Comparison of ENCODE assay signal across 9 cellular contexts in genomic region chr7:128351296-128352123, GRCh38. TPM values are rescaled to one million over a fixed set of nuclear protein-coding genes. Genes with fewer than 3 reads are reported as not detected.
DNase-seq lines count a peak whose midpoint lies in the region; ATAC-seq, FAIRE-seq and TF ChIP-seq lines count a peak whose summit lies in the region.
"Had no signal": no experiment of that assay in that cellular context is flagged by ENCODE, and none has a peak within 500 bp of the region (broad histone marks: within the 10 kb centered on the region; RNA-seq: fewer than 3 reads in every experiment).

No MANE protein-coding gene starts in this region.

- H3K27me3 Mint-ChIP-seq in CD14-positive monocyte (ENCODE audit: low read depth in 3 of 3): peaks cover 37 to 56% (median 43%) of the 10 kb centered on the region in 3 donors
- peaks cover 42% of the 10 kb centered on the region for H3K27me3 Mint-ChIP-seq in osteocyte (ENCODE audit: unreplicated experiment)

- POLR2A ChIA-PET in H1 (lab: Charles Lee; ENCODE audit: partially characterized antibody): interaction anchor here (0.6 to 1.5 kb wide), 6 partner anchors 9 to 104 kb away, joined by 3 to 10 read pairs (median 3); partner anchors contain the start of gene HILPDA

- no peak overlapping the region for H4K91ac ChIP-seq in H1 (replicated peaks; ENCODE audit: insufficient read length, low read length)

- H3K4me2 ChIP-seq in H1 (ENCODE audit: insufficient read depth in 1 of 2, low read depth in 2 of 2, low read length in 2 of 2): peak overlapping the region; percentile 60 to 69

- H3K27me3 ChIP-seq in HUES64 (ENCODE audit: insufficient read depth, low read length): peaks cover 84% of the 10 kb centered on the region
- peaks cover 34 to 71% (median 57%) of the 10 kb centered on the region in 4 experiments for H3K27me3 ChIP-seq in H1 (replicated peaks in 1 of 4; ENCODE audit: control insufficient read depth in 3 of 4, extremely low read depth in 1 of 4, insufficient read depth in 3 of 4, low read length in 3 of 4)

- H3K9me3 ChIP-seq in HUES64 (ENCODE audit: insufficient read depth, low read depth, low read length) (no peaks in the 10 kb centered on the region), H1 (ENCODE audit: insufficient read depth in 2 of 2, low read depth in 1 of 2, low read length in 1 of 2) (no peaks in the 10 kb centered on the region; a peak in 1 of 4 replicates)

- no peak overlapping the region for H2AK5ac ChIP-seq in H1 (ENCODE audit: low read depth, low read length)

- H3K23me2 ChIP-seq in H1 (ENCODE audit: low read depth, low read length): peaks cover 3% of the 10 kb centered on the region; the same call in 1 of the 2 replicates

- no peaks in the 10 kb centered on the region for H3K79me2 ChIP-seq in H1 (ENCODE audit: control insufficient read depth in 1 of 2, insufficient read depth in 2 of 2, low read length in 2 of 2)

- DNase-seq in CD14-positive monocyte (ENCODE audit: low spot score): no peak
- DNase-seq in H1 (ENCODE audit: low read depth in 1 of 2, low spot score in 2 of 2): peak in 1 of 2 experiments; percentile 74
- DNase-seq in osteocyte (ENCODE audit: extremely low spot score, unreplicated experiment): peak; percentile 79
- no peak for DNase-seq in NCI-H1417 (lab: John Stamatoyannopoulos, UW)
- DNase-seq in NCI-H446 treated with DMSO at 0.1 percent for 48 hours (lab: John Stamatoyannopoulos, UW): no peak
- DNase-seq in CD1c-positive myeloid dendritic cell (ENCODE audit: extremely low spot score): no peak

- no peak overlapping the region for H2BK120ac ChIP-seq in H1 (replicated peaks; ENCODE audit: low read depth, low read length)

- no peak overlapping the region for H2BK5ac ChIP-seq in H1 (ENCODE audit: low read depth, low read length)

- intact Hi-C loops in CD14-positive monocyte (cut with micrococcal nuclease): no loop called here

- H3K36me3 ChIP-seq in HUES64 (ENCODE audit: insufficient read depth, low read length) (no peaks in the 10 kb centered on the region), H1 (ENCODE audit: control insufficient read depth in 2 of 4, insufficient read depth in 4 of 4, low read length in 3 of 4) (peaks cover 0 to 6% (median 0%) of the 10 kb centered on the region in 4 experiments; a peak in 1 of 8 replicates)

- H3K4me1 Mint-ChIP-seq in CD14-positive monocyte (peaks cover 5% of the 10 kb centered on the region), osteocyte (ENCODE audit: unreplicated experiment) (no peaks in the 10 kb centered on the region)

- no peak overlapping the region for H3K27ac Mint-ChIP-seq in CD14-positive monocyte
- no peak overlapping the region for H3K27ac Mint-ChIP-seq in osteocyte (ENCODE audit: unreplicated experiment)

- CTCF ChIA-PET in H1 (lab: Charles Lee; ENCODE audit: partially characterized antibody): interaction anchor here (0.6 to 13.6 kb wide), 11 partner anchors 9 to 163 kb away, joined by 3 to 345 read pairs (median 4); partner anchors contain the start of gene PRRT4

- peak overlapping the region; percentile 86; the same call in 1 of the 2 replicates for H4K8ac ChIP-seq in H1 (ENCODE audit: extremely low read depth, insufficient read depth, low read length)

- peaks cover 4 to 9% of the 10 kb centered on the region in 2 donors for H3K36me3 Mint-ChIP-seq in CD14-positive monocyte
- H3K36me3 Mint-ChIP-seq in osteocyte (ENCODE audit: unreplicated experiment): no peaks in the 10 kb centered on the region

- peak overlapping the region; percentile 62 to 76 for H3K4me3 Mint-ChIP-seq in CD14-positive monocyte
- H3K4me3 Mint-ChIP-seq in osteocyte (ENCODE audit: unreplicated experiment): no peak overlapping the region

- H3K4me1 ChIP-seq in HUES64 (ENCODE audit: insufficient read depth, low read length) (no peaks in the 10 kb centered on the region), H1 (replicated peaks in 1 of 4; ENCODE audit: control insufficient read depth in 3 of 4, insufficient read depth in 4 of 4, low read length in 3 of 4) (peaks cover 0 to 7% (median 5%) of the 10 kb centered on the region in 4 experiments; a peak in 6 of 7 replicates)

- TF ChIP-seq POLR2A in H1 (IDR thresholded peaks at IDR 0.05; ENCODE audit: control extremely low read depth in 1 of 2, low read depth in 2 of 2, low read length in 2 of 2): no peak

- no peak for TF ChIP-seq EP300 in H1 (IDR thresholded peaks at IDR 0.05; ENCODE audit: borderline replicate concordance in 1 of 2, low read depth in 2 of 2, low read length in 2 of 2)

- H3K9ac ChIP-seq in HUES64 (ENCODE audit: low read depth, low read length) (no peak overlapping the region; the same call in 1 of the 2 replicates), H1 (replicated peaks in 1 of 4; ENCODE audit: extremely low read depth in 1 of 4, low read depth in 3 of 4, low read length in 3 of 4) (no peak overlapping the region)

- no peak overlapping the region for H2BK20ac ChIP-seq in H1 (ENCODE audit: low read length)

- H3K4me3 ChIP-seq in HUES64 (ENCODE audit: low read length): peak overlapping the region; percentile 7; the same call in 1 of the 2 replicates
- peak overlapping the region in 2 of 4 experiments; percentile 20 to 46; a peak in 4 of 8 replicates for H3K4me3 ChIP-seq in H1 (ENCODE audit: extremely low read depth in 1 of 4, insufficient read depth in 2 of 4, low read depth in 3 of 4, low read length in 4 of 4)

- no peaks in the 10 kb centered on the region for H3K79me1 ChIP-seq in H1 (ENCODE audit: low read depth, low read length)

- H3K9me3 Mint-ChIP-seq in CD14-positive monocyte: peaks cover 0 to 9% (median 0%) of the 10 kb centered on the region in 7 donors
- no peaks in the 10 kb centered on the region for H3K9me3 Mint-ChIP-seq in osteocyte (ENCODE audit: unreplicated experiment)

- no peak for FAIRE-seq in H1 (lab: Jason Lieb, UNC)

- peak overlapping the region; percentile 48 for H3K18ac ChIP-seq in H1 (ENCODE audit: extremely low read depth, low read length)

- 55% methylated on average over 96 of the region's 96 CpGs for WGBS in HUES64
- 26% methylated on average over 39 of the region's 96 CpGs; no CpG with 5 or more reads in 1 of the 2 experiments for WGBS in H1 (ENCODE audit: extremely low coverage in 1 of 2, insufficient coverage in 1 of 2, insufficient read length in 1 of 2, insufficient replicate concordance in 2 of 2, low coverage in 1 of 2, low lambda C conversion rate in 2 of 2, missing lambda C conversion rate in 1 of 2), 2 experiments

- H3K14ac ChIP-seq in H1 (ENCODE audit: insufficient read length): no peak overlapping the region

- H3K56ac ChIP-seq in H1 (replicated peaks; ENCODE audit: insufficient read length, low read depth, low read length): no peak overlapping the region

- peak overlapping the region; percentile 36; the same call in 1 of the 2 replicates for H2AFZ ChIP-seq in H1 (ENCODE audit: low read length)

- no peak for ATAC-seq in HG03135 (IDR thresholded peaks at IDR 0.05; ENCODE audit: unreplicated experiment)

- H2BK15ac ChIP-seq in H1 (ENCODE audit: low read length): no peak overlapping the region

- TF ChIP-seq RAD21 in H1 (IDR thresholded peaks at IDR 0.05 in 1 of 2, conservative IDR thresholded peaks at IDR 0.05 in 1 of 2; ENCODE audit: low read depth in 2 of 2, low read length in 2 of 2): no peak

- no peak overlapping the region for H4K5ac ChIP-seq in H1 (ENCODE audit: insufficient read length, low read depth, low read length)

- H3K27ac ChIP-seq in HUES64 (ENCODE audit: low read depth, low read length): no peak overlapping the region
- H3K27ac ChIP-seq in H1 (ENCODE audit: low read depth, low read length): no peak overlapping the region

- TF ChIP-seq CTCF in CD14-positive monocyte (IDR thresholded peaks at IDR 0.05): no peak
- TF ChIP-seq CTCF in H1 (IDR thresholded peaks at IDR 0.05; ENCODE audit: control extremely low read depth in 1 of 3, insufficient read depth in 1 of 3, low read depth in 1 of 3, low read length in 3 of 3): no peak
- no peak for TF ChIP-seq CTCF in osteocyte (IDR thresholded peaks at IDR 0.05)

- H3K23ac ChIP-seq in H1 (ENCODE audit: insufficient read length): no peak overlapping the region

- no peak overlapping the region for H2BK12ac ChIP-seq in H1 (ENCODE audit: low read depth, low read length)

- no peak overlapping the region for H3K4ac ChIP-seq in H1 (replicated peaks; ENCODE audit: insufficient read length, low read depth, low read length)

- H4K20me1 ChIP-seq in H1 (replicated peaks in 1 of 2; ENCODE audit: control insufficient read depth in 1 of 2, insufficient read depth in 2 of 2, low read length in 2 of 2): peaks cover 0 to 1% of the 10 kb centered on the region in 2 experiments

RNA-seq across cellular contexts. Expression of gene RBM28, which starts 7.8 kb away (rescaled TPM):
- polyA plus RNA-seq in CD14-positive monocyte: 1 to 10 TPM; 4.0 to 4.9 TPM
- 35.1 TPM for polyA plus RNA-seq in HUES64 (2013, experiment 1 of 2)
- 30.6 TPM for polyA plus RNA-seq in HUES64 (2013, experiment 2 of 2)
- 65.3 and 68.0 TPM in 2 replicates for total RNA-seq in H1 (2021; fragmentation: NEBNext Ultra II Directional; extraction: Animal tissue kit (Norgen Biotek cat#: 25700))
- 9.6 and 12.8 TPM in 2 replicates for polyA plus RNA-seq in H1 (2011; rRNA removed)
- 22.5 TPM for polyA plus RNA-seq in H1 (2011; cell fraction: cytosol; rRNA removed)
- 29.4 TPM for polyA plus RNA-seq in H1 (2011; cell fraction: nucleus; rRNA removed)
- 42.6 to 66.7 TPM (median 46.6 TPM) in 4 replicates for polyA plus RNA-seq in H1 (2012, experiment 1 of 2)
- 5.3 TPM for polyA plus RNA-seq in H1 (2012, experiment 2 of 2)
- 33.8 TPM for polyA plus RNA-seq in H1 (2013, experiment 1 of 2)
- 32.7 TPM for polyA plus RNA-seq in H1 (2013, experiment 2 of 2)
- polyA minus RNA-seq in H1 (2011; rRNA and poly(A)+ RNA removed): 15.3 and 17.3 TPM in 2 replicates
- 27.2 TPM for polyA minus RNA-seq in H1 (2011; cell fraction: cytosol; rRNA and poly(A)+ RNA removed)
- polyA minus RNA-seq in H1 (2011; cell fraction: nucleus; rRNA and poly(A)+ RNA removed): 21.5 TPM
- 45.6 and 46.1 TPM in 2 replicates for total RNA-seq in osteocyte

RNA-seq across cellular contexts. Expression of gene PRRT4, which starts 10.0 kb away (rescaled TPM):
- not detected for polyA plus RNA-seq in CD14-positive monocyte
- 0.90 TPM for polyA plus RNA-seq in HUES64 (2013, experiment 1 of 2)
- 1.3 TPM for polyA plus RNA-seq in HUES64 (2013, experiment 2 of 2)
- 0.34 and 0.69 TPM in 2 replicates for total RNA-seq in H1 (2021; fragmentation: NEBNext Ultra II Directional; extraction: Animal tissue kit (Norgen Biotek cat#: 25700))
- 1.0 and 2.4 TPM in 2 replicates for polyA plus RNA-seq in H1 (2011; rRNA removed)
- polyA plus RNA-seq in H1 (2011; cell fraction: cytosol; rRNA removed): 0.85 TPM
- polyA plus RNA-seq in H1 (2011; cell fraction: nucleus; rRNA removed): 2.1 TPM
- polyA plus RNA-seq in H1 (2012, experiment 1 of 2): 0.40 to 1.2 TPM (median 0.82 TPM) in 4 replicates
- polyA plus RNA-seq in H1 (2012, experiment 2 of 2): 0.54 TPM
- polyA plus RNA-seq in H1 (2013, experiment 1 of 2): 1.1 TPM
- 1.2 TPM for polyA plus RNA-seq in H1 (2013, experiment 2 of 2)
- 0.47 TPM in 1 of 2 replicates, not detected in the other for polyA minus RNA-seq in H1 (2011; rRNA and poly(A)+ RNA removed)
- polyA minus RNA-seq in H1 (2011; cell fraction: cytosol; rRNA and poly(A)+ RNA removed): 1.2 TPM
- 2.0 TPM for polyA minus RNA-seq in H1 (2011; cell fraction: nucleus; rRNA and poly(A)+ RNA removed)
- 0.44 and 0.54 TPM in 2 replicates for total RNA-seq in osteocyte
- total RNA-seq: Daoy had no signal

RNA-seq across cellular contexts. Expression of gene IMPDH1, which starts 58.3 kb away (rescaled TPM):
- 100 to 1,000 TPM; 110 to 152 TPM for polyA plus RNA-seq in CD14-positive monocyte
- polyA plus RNA-seq in HUES64 (2013, experiment 1 of 2): 26.2 TPM
- polyA plus RNA-seq in HUES64 (2013, experiment 2 of 2): 27.6 TPM
- 44.0 and 45.8 TPM in 2 replicates for total RNA-seq in H1 (2021; fragmentation: NEBNext Ultra II Directional; extraction: Animal tissue kit (Norgen Biotek cat#: 25700))
- 45.8 and 65.7 TPM in 2 replicates for polyA plus RNA-seq in H1 (2011; rRNA removed)
- polyA plus RNA-seq in H1 (2011; cell fraction: cytosol; rRNA removed): 43.6 TPM
- 114 TPM for polyA plus RNA-seq in H1 (2011; cell fraction: nucleus; rRNA removed)
- 25.6 to 53.4 TPM (median 41.9 TPM) in 4 replicates for polyA plus RNA-seq in H1 (2012, experiment 1 of 2)
- 34.0 TPM for polyA plus RNA-seq in H1 (2012, experiment 2 of 2)
- 24.3 TPM for polyA plus RNA-seq in H1 (2013, experiment 1 of 2)
- polyA plus RNA-seq in H1 (2013, experiment 2 of 2): 24.7 TPM
- polyA minus RNA-seq in H1 (2011; rRNA and poly(A)+ RNA removed): 45.8 and 49.4 TPM in 2 replicates
- polyA minus RNA-seq in H1 (2011; cell fraction: cytosol; rRNA and poly(A)+ RNA removed): 24.7 TPM
- 44.8 TPM for polyA minus RNA-seq in H1 (2011; cell fraction: nucleus; rRNA and poly(A)+ RNA removed)
- total RNA-seq in osteocyte: 33.5 and 36.2 TPM in 2 replicates
